Comparison of ENCODE assay signal across 1 cellular context in genomic region chr3:186783731-186784515, GRCh38.
A peak's percentile ranks its signal among the peaks of the same experiment; 100 is the strongest.
TF ChIP-seq lines count a peak whose summit lies in the region.

No MANE protein-coding gene starts in this region.

TF ChIP-seq in H1, 55 proteins besides CTCF, POLR2A, EP300 and RAD21:
- TF ChIP-seq POLR2AphosphoS5 (IDR thresholded peaks at IDR 0.05; ENCODE audit: low read depth, low read length) = peak; percentile 94
- TF ChIP-seq TEAD4 (IDR thresholded peaks at IDR 0.05; ENCODE audit: low read depth, low read length) = 0 out of 2 replicates have a peak, but pooled peaks have one; percentile 20
- peak; percentile 31 for TF ChIP-seq TAF7 (optimal IDR thresholded peaks at IDR 0.05; ENCODE audit: borderline replicate concordance, low read depth, low read length)
- no peak for TF ChIP-seq RXRA (IDR thresholded peaks at IDR 0.05; ENCODE audit: insufficient read depth, low read depth, low read length)
- peak; percentile 54; the same call in 1 of the 2 replicates for TF ChIP-seq ATF2 (IDR thresholded peaks at IDR 0.05; ENCODE audit: low read length)
- TF ChIP-seq ASH2L (IDR thresholded peaks at IDR 0.05; ENCODE audit: low read length) = no peak
- peak; percentile 85 for TF ChIP-seq YY1 (IDR thresholded peaks at IDR 0.05; ENCODE audit: low read depth, low read length)
- no peak for TF ChIP-seq SP4 (IDR thresholded peaks at IDR 0.05; ENCODE audit: low read length)
- TF ChIP-seq BRCA1 (IDR thresholded peaks at IDR 0.05; ENCODE audit: low read depth, low read length) = peak; percentile 71
- TF ChIP-seq CHD2 (IDR thresholded peaks at IDR 0.05; ENCODE audit: low read length) = peak; percentile 95
- TF ChIP-seq TAF1 (IDR thresholded peaks at IDR 0.05; ENCODE audit: low read depth, low read length) = no peak; the same call in 1 of the 2 replicates
- TF ChIP-seq MAFK (IDR thresholded peaks at IDR 0.05; ENCODE audit: low read depth, low read length) = no peak
- no peak for TF ChIP-seq BCL11A (IDR thresholded peaks at IDR 0.05; ENCODE audit: low read depth in 2 of 2, low read length in 2 of 2)
- TF ChIP-seq CTBP2 (IDR thresholded peaks at IDR 0.05; ENCODE audit: borderline replicate concordance, insufficient read depth, insufficient read length, low read length) = no peak
- TF ChIP-seq SIN3A (conservative IDR thresholded peaks at IDR 0.05 in 1 of 2, IDR thresholded peaks at IDR 0.05 in 1 of 2; ENCODE audit: low read depth in 1 of 2, low read length in 2 of 2) = 0 out of 4 replicates have a peak, but pooled peaks of 1 of the 2 experiments have one; percentile 50
- TF ChIP-seq PHF8 (conservative IDR thresholded peaks at IDR 0.05; ENCODE audit: low read depth, low read length) = 0 out of 2 replicates have a peak, but pooled peaks have one; percentile 27
- peak; percentile 50 for TF ChIP-seq SAP30 (IDR thresholded peaks at IDR 0.05; ENCODE audit: insufficient read depth, insufficient replicate concordance, low read length)
- TF ChIP-seq KDM5A (IDR thresholded peaks at IDR 0.05; ENCODE audit: low read length) = peak; percentile 29; the same call in 1 of the 2 replicates
- no peak; the same call in 1 of the 2 replicates for TF ChIP-seq RBBP5 (IDR thresholded peaks at IDR 0.05; ENCODE audit: borderline replicate concordance, low read depth, low read length)
- 0 out of 2 replicates have a peak, but pooled peaks have one; percentile 2 for TF ChIP-seq CREB1 (IDR thresholded peaks at IDR 0.05)
- TF ChIP-seq SP2 (IDR thresholded peaks at IDR 0.05; ENCODE audit: low read length) = no peak
- TF ChIP-seq SIRT6 (IDR thresholded peaks at IDR 0.05; ENCODE audit: low read length) = peak; percentile 68
- TF ChIP-seq CHD1 (IDR thresholded peaks at IDR 0.05; ENCODE audit: low read depth, low read length) = peak; percentile 80
- TF ChIP-seq MAX (IDR thresholded peaks at IDR 0.05) = peak; percentile 55; the same call in 1 of the 2 replicates
- no peak for TF ChIP-seq BACH1 (IDR thresholded peaks at IDR 0.05; ENCODE audit: low read length)
- no peak for TF ChIP-seq EGR1 (IDR thresholded peaks at IDR 0.05; ENCODE audit: borderline replicate concordance, low read depth, low read length)
- no peak for TF ChIP-seq POU5F1 (IDR thresholded peaks at IDR 0.05; ENCODE audit: low read depth, low read length)
- no peak for TF ChIP-seq FOSL1 (IDR thresholded peaks at IDR 0.05; ENCODE audit: insufficient read depth, low read depth, low read length)
- TF ChIP-seq JUND (IDR thresholded peaks at IDR 0.05; ENCODE audit: low read length) = no peak
- 0 out of 4 replicates have a peak, but pooled peaks of 1 of the 2 experiments have one; percentile 59 for TF ChIP-seq HDAC2 (IDR thresholded peaks at IDR 0.05; ENCODE audit: borderline replicate concordance in 1 of 2, low read depth in 2 of 2, low read length in 2 of 2)
